In the genomic region with DNA sequence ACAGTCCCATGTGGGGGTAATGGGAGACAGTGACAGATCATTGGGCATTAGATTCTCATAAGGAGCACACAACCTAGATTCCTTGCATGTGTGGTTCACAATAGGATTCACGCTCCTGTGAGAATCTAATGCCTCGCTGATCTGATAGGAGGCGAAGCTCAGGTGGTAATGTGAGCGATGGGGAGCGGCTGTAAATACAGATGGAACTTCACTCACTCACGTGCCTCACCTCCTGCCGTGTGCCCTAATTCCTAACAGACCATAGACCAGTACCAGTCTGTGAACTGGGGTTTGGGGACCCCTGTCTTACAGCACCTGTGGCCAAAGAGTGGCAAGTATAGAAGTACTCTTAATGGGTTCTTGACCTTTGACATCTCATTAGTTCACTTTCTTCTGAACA, we compare ENCODE assay signal across 12 cellular contexts.
"Had no signal": no experiment of that assay in that cellular context is flagged by ENCODE, and none has a peak within 500 bp of the region (broad histone marks: within the 10 kb centered on the region; RNA-seq: fewer than 3 reads in every experiment).

No MANE protein-coding gene starts in this region.

- H3K4me3 ChIP-seq: cardiac muscle cell, lower lobe of right lung, transverse colon had no signal

- DNase-seq: activated CD4-positive, CD25-positive, alpha-beta regulatory T cell treated with anti-CD3 and anti-CD28 coated beads, Interleukin-2, amount 50 U/mL, for 72 hours; activated gamma-delta T cell treated with Interleukin-2 at 50 U/mL for 16 hours; erythroblast; left colon; lower lobe of right lung; stimulated activated CD4-positive, alpha-beta T cell treated with anti-CD3 and anti-CD28 coated beads, Interleukin-2, amount 100 ng/mL, for 48 hours; stimulated activated naive CD4-positive, alpha-beta T cell; SW 1271; transverse colon had no signal

- H3K27ac Mint-ChIP-seq: mesothelial cell of epicardium had no signal

- H3K4me3 Mint-ChIP-seq: mesothelial cell of epicardium had no signal

- H3K27me3 ChIP-seq: cardiac muscle cell, transverse colon had no signal

- H3K27ac ChIP-seq: cardiac muscle cell, lower lobe of right lung, parathyroid adenoma, transverse colon had no signal

- H3K9me3 ChIP-seq: lower lobe of right lung, transverse colon had no signal

- ATAC-seq: left colon, lower lobe of right lung had no signal
